ENCODE assay signal across 8 cellular contexts in the genomic region with DNA sequence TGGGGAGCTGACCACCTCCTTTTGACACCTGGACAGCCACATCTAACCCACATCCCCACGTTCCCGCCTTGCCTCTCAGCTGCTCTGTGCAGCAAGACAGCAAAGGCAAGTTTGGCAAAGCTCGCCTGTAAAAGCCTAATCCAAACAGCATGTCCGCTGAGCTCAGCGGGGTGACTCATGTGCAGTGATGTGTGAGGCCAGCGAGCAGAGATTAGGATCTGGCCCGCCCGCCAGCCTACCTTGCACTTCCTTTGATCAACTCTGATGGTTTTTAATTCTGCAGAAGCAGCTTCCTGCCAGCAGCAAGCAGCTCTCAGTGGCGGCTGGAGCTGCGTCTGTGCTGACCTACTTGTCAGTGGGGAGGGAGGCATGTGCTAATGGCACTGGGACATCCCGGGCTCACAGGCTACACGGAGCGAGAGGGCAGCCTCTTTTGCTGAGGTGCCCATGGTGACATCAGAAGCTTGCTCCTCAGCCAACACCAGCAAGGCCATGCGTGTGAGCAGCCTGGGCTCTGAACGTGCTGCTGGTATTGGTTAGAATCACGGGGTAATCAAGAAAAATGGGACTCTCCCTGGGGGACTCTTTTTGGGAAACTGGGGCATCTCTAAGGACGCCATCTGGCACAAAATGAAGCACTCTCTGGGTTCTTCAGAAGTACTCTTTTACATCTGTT. TPM values are rescaled to one million over a fixed set of nuclear protein-coding genes. Genes with fewer than 3 reads are reported as not detected.
DNase-seq lines count a peak whose midpoint lies in the region; ATAC-seq and TF ChIP-seq lines count a peak whose summit lies in the region.

No MANE protein-coding gene starts in this region.

- peak overlapping the region; percentile 66 to 74 (median 71) for H3K4me3 Mint-ChIP-seq in T-cell

- H3K27me3 Mint-ChIP-seq in T-cell: no peaks in the 10 kb centered on the region

- intact Hi-C loops in HCT116 (cut with micrococcal nuclease): no loop called here
- intact Hi-C loops in left cardiac atrium (cut with DNase I): no loop called here
- intact Hi-C loops in uterus (cut with DNase I; ENCODE audit: low total_unique reads): no loop called here

- TF ChIP-seq POLR2A in HCT116 (IDR thresholded peaks at IDR 0.05; ENCODE audit: borderline replicate concordance, extremely low read depth, insufficient read depth, insufficient read length) (no peak), uterus (IDR thresholded peaks at IDR 0.05) (peak in 1 of 2 donors; percentile 24)

- H3K27ac ChIP-seq in HCT116 (ENCODE audit: low read depth, low read length): no peak overlapping the region
- H3K27ac ChIP-seq in rectal smooth muscle tissue (ENCODE audit: low read depth, low read length): peak overlapping the region; percentile 79
- peak overlapping the region; percentile 70 to 74 for H3K27ac ChIP-seq in uterus

- H3K27me3 ChIP-seq in HCT116 (ENCODE audit: insufficient read depth, low read length): no peaks in the 10 kb centered on the region; the same call in 1 of the 2 replicates
- H3K27me3 ChIP-seq in MG63: no peaks in the 10 kb centered on the region
- H3K27me3 ChIP-seq in adipocyte (replicated peaks; ENCODE audit: control insufficient read depth, insufficient read depth, low read length): no peaks in the 10 kb centered on the region
- no peaks in the 10 kb centered on the region for H3K27me3 ChIP-seq in rectal smooth muscle tissue (ENCODE audit: control insufficient read depth, insufficient read depth, low read length)
- H3K27me3 ChIP-seq in uterus: no peaks in the 10 kb centered on the region

- H3K9me3 Mint-ChIP-seq in T-cell: no peaks in the 10 kb centered on the region

- H3K36me3 Mint-ChIP-seq in T-cell: no peaks in the 10 kb centered on the region

- peak overlapping the region; percentile 96 for H2AFZ ChIP-seq in HCT116 (ENCODE audit: low read depth, low read length, poor library complexity, severe bottlenecking)

- H3K9me3 ChIP-seq in HCT116 (ENCODE audit: control insufficient read depth in 1 of 2, insufficient read depth in 1 of 2, low read depth in 1 of 2, low read length in 2 of 2) (no peaks in the 10 kb centered on the region), MG63 (no peaks in the 10 kb centered on the region), adipocyte (ENCODE audit: control insufficient read depth, low read length) (no peaks in the 10 kb centered on the region), uterus (no peaks in the 10 kb centered on the region)

- H4K20me1 ChIP-seq in HCT116 (ENCODE audit: insufficient read depth): no peaks in the 10 kb centered on the region

- H3K79me2 ChIP-seq in HCT116 (ENCODE audit: insufficient read depth, low read length): no peaks in the 10 kb centered on the region

- H3K9me2 ChIP-seq in HCT116 (ENCODE audit: insufficient read depth): no peaks in the 10 kb centered on the region

- H3K9ac ChIP-seq in HCT116 (ENCODE audit: low read length) (peak overlapping the region; percentile 36; the same call in 1 of the 2 replicates), adipocyte (ENCODE audit: low read length) (peak overlapping the region; percentile 78), rectal smooth muscle tissue (ENCODE audit: low read length) (peak overlapping the region; percentile 6)

- no TSS peak for BruUV-seq in HCT116 (replicated peaks; lab: Mats Ljungman, UMichigan)

- POLR2A ChIA-PET in HCT116 (lab: Charles Lee) (interaction anchor here (0.9 to 1.1 kb wide), 2 partner anchors 9 to 15 kb away, joined by 3 read pairs; no protein-coding TSS in a partner anchor), T-cell (lab: Charles Lee) (interaction anchor here (0.5 to 2.4 kb wide), 15 partner anchors 8 to 292 kb away, joined by 3 to 38 read pairs (median 6); a partner anchor contains a TSS)

- H3K36me3 ChIP-seq in HCT116 (ENCODE audit: control insufficient read depth in 1 of 2, insufficient read depth in 2 of 2, low read length in 2 of 2) (no peaks in the 10 kb centered on the region), MG63 (no peaks in the 10 kb centered on the region), adipocyte (ENCODE audit: control insufficient read depth, insufficient read depth, low read length, severe bottlenecking) (no peaks in the 10 kb centered on the region), rectal smooth muscle tissue (ENCODE audit: control insufficient read depth, insufficient read depth, low read length) (no peaks in the 10 kb centered on the region), uterus (no peaks in the 10 kb centered on the region)

- H3K4me3 ChIP-seq in HCT116 (replicated peaks in 1 of 2; ENCODE audit: low read depth in 1 of 2, low read length in 2 of 2): peak overlapping the region; percentile 22 to 56
- H3K4me3 ChIP-seq in MG63: peak overlapping the region; percentile 27
- H3K4me3 ChIP-seq in adipocyte (ENCODE audit: low read length): peak overlapping the region; percentile 70
- peak overlapping the region; percentile 52 for H3K4me3 ChIP-seq in rectal smooth muscle tissue (ENCODE audit: low read length)
- H3K4me3 ChIP-seq in uterus: no peak overlapping the region

- CTCF ChIA-PET in HCT116 (lab: Charles Lee) (no interaction called here), T-cell (lab: Charles Lee) (interaction anchor here (0.6 to 2.7 kb wide), 23 partner anchors 9 to 263 kb away, joined by 3 to 42 read pairs (median 4); no protein-coding TSS in a partner anchor)

- TF ChIP-seq RAD21 in HCT116 (IDR thresholded peaks at IDR 0.05; ENCODE audit: low read depth): no peak

- DNase-seq in GM03348 (ENCODE audit: low spot score): peak; percentile 85
- peak; percentile 61 for DNase-seq in HCT116 (ENCODE audit: low read depth, low spot score)
- peak; percentile 96 for DNase-seq in MG63
- DNase-seq in T-cell: peak; percentile 74 to 94 (median 89)
- DNase-seq in adipocyte (ENCODE audit: low read depth): peak; percentile 97
- peak; percentile 85 for DNase-seq in left cardiac atrium
- peak; percentile 83 to 93 for DNase-seq in uterus

- H3K4me1 Mint-ChIP-seq in T-cell: peaks cover 90 to 98% (median 94%) of the 10 kb centered on the region in 3 donors

- RAD21 ChIA-PET in HCT116 (lab: Charles Lee; ENCODE audit: low non-redundant PET in 1 of 2, low total read pairs in 2 of 2, uncharacterized antibody in 2 of 2, unreplicated experiment in 2 of 2): interaction anchor here in 1 of 2 experiments (0.6 kb wide), 1 partner anchor 144 kb away, joined by 3 read pairs; no protein-coding TSS in a partner anchor

- peak overlapping the region; percentile 99 for H3K27ac Mint-ChIP-seq in T-cell

- H3K4me2 ChIP-seq in HCT116 (ENCODE audit: low read length): peak overlapping the region; percentile 94

- H3K4me1 ChIP-seq in HCT116 (ENCODE audit: control insufficient read depth in 1 of 2, insufficient read depth in 2 of 2, low read length in 2 of 2) (peaks cover 19 to 27% of the 10 kb centered on the region in 2 experiments), adipocyte (ENCODE audit: control insufficient read depth, insufficient read depth, low read length) (peaks cover 34% of the 10 kb centered on the region), rectal smooth muscle tissue (ENCODE audit: control insufficient read depth, insufficient read depth, low read length) (peaks cover 28% of the 10 kb centered on the region), uterus (peaks cover 0 to 11% of the 10 kb centered on the region in 2 donors)

- peak; percentile 89 for ATAC-seq in HCT116
- ATAC-seq in T-cell (replicated peaks in 1 of 4): peak; percentile 88 to 92 (median 90)
- peak; percentile 93 to 94 for ATAC-seq in left cardiac atrium

- TF ChIP-seq CTCF in HCT116 (IDR thresholded peaks at IDR 0.05 in 2 of 3, conservative IDR thresholded peaks at IDR 0.05 in 1 of 3; ENCODE audit: borderline replicate concordance in 1 of 3, insufficient read depth in 1 of 3, low read depth in 2 of 3, low read length in 2 of 3) (no peak), uterus (IDR thresholded peaks at IDR 0.05) (no peak)

TF ChIP-seq in HCT116, 20 proteins besides CTCF, POLR2A, EP300 and RAD21 (continues in another document):
- TF ChIP-seq EZH2 (IDR thresholded peaks at IDR 0.05): no peak
- TF ChIP-seq, protein P1, sequence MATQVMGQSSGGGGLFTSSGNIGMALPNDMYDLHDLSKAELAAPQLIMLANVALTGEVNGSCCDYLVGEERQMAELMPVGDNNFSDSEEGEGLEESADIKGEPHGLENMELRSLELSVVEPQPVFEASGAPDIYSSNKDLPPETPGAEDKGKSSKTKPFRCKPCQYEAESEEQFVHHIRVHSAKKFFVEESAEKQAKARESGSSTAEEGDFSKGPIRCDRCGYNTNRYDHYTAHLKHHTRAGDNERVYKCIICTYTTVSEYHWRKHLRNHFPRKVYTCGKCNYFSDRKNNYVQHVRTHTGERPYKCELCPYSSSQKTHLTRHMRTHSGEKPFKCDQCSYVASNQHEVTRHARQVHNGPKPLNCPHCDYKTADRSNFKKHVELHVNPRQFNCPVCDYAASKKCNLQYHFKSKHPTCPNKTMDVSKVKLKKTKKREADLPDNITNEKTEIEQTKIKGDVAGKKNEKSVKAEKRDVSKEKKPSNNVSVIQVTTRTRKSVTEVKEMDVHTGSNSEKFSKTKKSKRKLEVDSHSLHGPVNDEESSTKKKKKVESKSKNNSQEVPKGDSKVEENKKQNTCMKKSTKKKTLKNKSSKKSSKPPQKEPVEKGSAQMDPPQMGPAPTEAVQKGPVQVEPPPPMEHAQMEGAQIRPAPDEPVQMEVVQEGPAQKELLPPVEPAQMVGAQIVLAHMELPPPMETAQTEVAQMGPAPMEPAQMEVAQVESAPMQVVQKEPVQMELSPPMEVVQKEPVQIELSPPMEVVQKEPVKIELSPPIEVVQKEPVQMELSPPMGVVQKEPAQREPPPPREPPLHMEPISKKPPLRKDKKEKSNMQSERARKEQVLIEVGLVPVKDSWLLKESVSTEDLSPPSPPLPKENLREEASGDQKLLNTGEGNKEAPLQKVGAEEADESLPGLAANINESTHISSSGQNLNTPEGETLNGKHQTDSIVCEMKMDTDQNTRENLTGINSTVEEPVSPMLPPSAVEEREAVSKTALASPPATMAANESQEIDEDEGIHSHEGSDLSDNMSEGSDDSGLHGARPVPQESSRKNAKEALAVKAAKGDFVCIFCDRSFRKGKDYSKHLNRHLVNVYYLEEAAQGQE (IDR thresholded peaks at IDR 0.05; ENCODE audit: low read depth): no peak
- TF ChIP-seq YY1 (IDR thresholded peaks at IDR 0.05; ENCODE audit: extremely low read depth, insufficient replicate concordance, low read depth, low read length): peak; percentile 57
- TF ChIP-seq CBX3 (IDR thresholded peaks at IDR 0.05; ENCODE audit: low read depth): peak; percentile 83
- TF ChIP-seq SIN3A (IDR thresholded peaks at IDR 0.05; ENCODE audit: low read depth): peak; percentile 47; the same call in 1 of the 2 replicates
- peak; percentile 66 for TF ChIP-seq SP1 (IDR thresholded peaks at IDR 0.05; ENCODE audit: low read depth)

RNA-seq across cellular contexts. Expression of a gene that starts 36.0 kb away (rescaled TPM):
- total RNA-seq in HCT116 (2021; ENCODE audit: unreplicated experiment): 53.5 TPM
- 19.1 and 23.2 TPM in 2 replicates for polyA plus RNA-seq in HCT116 (2012)
- 18.5 and 19.5 TPM in 2 replicates for total RNA-seq in MG63 (2014; rRNA removed; shearing (Covaris generic); ENCODE audit: low replicate concordance)
- 100 to 1,000 TPM; 101 to 223 (median 123) TPM for total RNA-seq in T-cell
- total RNA-seq in left cardiac atrium: 10 to 100 TPM in 1 of 2 donors, 1 to 10 TPM in 1; 8.5 to 12.4 TPM
- 10 to 100 TPM; 27.4 to 96.8 (median 58.0) TPM for total RNA-seq in uterus

Comparison
In these comparisons a context has a peak if more than half of its experiments do, and no peak if none do; other contexts are left out.
1. H3K4me3 ChIP-seq: peak in HCT116 (2 of 2), MG63 (single experiment), adipocyte (single experiment) and rectal smooth muscle tissue (single experiment); none in uterus (0 of 2).
2. H3K9ac ChIP-seq: peak in every context shown above with its lines; median percentile 78 in adipocyte; 36 in HCT116; 6 in rectal smooth muscle tissue.
3. Peak in every context shown above with its lines, with median percentiles within 50 percentile points of each other: DNase-seq and ATAC-seq.